In the genomic region with DNA sequence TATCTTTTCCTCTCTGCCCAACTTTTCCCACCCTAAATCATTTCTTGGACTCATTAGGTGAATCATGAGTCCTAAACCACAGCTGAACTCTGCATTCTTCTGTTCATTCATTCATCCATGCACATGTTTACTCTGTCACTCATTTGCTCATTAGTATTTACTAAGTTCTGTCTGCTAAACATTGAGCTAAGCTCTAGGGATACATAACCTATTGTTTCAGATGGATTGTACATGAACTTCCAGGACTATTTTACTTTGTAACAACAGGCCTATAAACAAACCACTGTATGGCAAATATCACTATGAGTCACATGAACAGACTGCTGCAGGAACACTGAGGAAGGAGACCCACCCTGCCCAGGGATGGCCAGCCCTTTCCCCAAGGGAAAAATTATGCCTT, we compare ENCODE assay signal across 11 cellular contexts. TPM values are rescaled to one million over a fixed set of nuclear protein-coding genes. Genes with fewer than 3 reads are reported as not detected.
DNase-seq lines count a peak whose midpoint lies in the region; ATAC-seq, FAIRE-seq and TF ChIP-seq lines count a peak whose summit lies in the region.
"Had no signal": no experiment of that assay in that cellular context is flagged by ENCODE, and none has a peak within 500 bp of the region (broad histone marks: within the 10 kb centered on the region; RNA-seq: fewer than 3 reads in every experiment).

No MANE protein-coding gene starts in this region.

- H3K27ac ChIP-seq in A549, result peak overlapping the region; percentile 35 to 65
- H3K27ac ChIP-seq: BLaER1 treated with 17β-estradiol and CSF1 and Interleukin-3, amounts not matched to agents 10 nM and 100 nM had no signal

- TF ChIP-seq CTCF in A549 (IDR thresholded peaks at IDR 0.05), result no peak

- no peak for TF ChIP-seq EP300 in A549 (IDR thresholded peaks at IDR 0.05)

- FAIRE-seq in A549 (lab: Jason Lieb, UNC), result peak; percentile 90

- H3K4me2 ChIP-seq in A549, result peak overlapping the region; percentile 55
- H3K4me2 ChIP-seq: BLaER1 treated with 17β-estradiol and CSF1 and Interleukin-3, amounts not matched to agents 10 nM and 100 nM had no signal

- DNase-seq in A549 (ENCODE audit: low read depth in 1 of 2, low spot score in 1 of 2), result peak; percentile 15 to 82
- DNase-seq in HT-29 (ENCODE audit: low spot score), result peak; percentile 70
- DNase-seq in brain pericyte (ENCODE audit: low read depth, low spot score), result peak; percentile 5
- DNase-seq in kidney tubule cell (ENCODE audit: low spot score), result peak; percentile 98
- no peak for DNase-seq in NCI-H1417 treated with DMSO at 0.1 percent for 48 hours (lab: John Stamatoyannopoulos, UW)
- no peak for DNase-seq in NCI-H2081 (lab: John Stamatoyannopoulos, UW)
- no peak for DNase-seq in NCI-H1436 treated with DMSO at 0.1 percent for 48 hours (lab: John Stamatoyannopoulos, UW)
- DNase-seq: NCI-H446, upper lobe of left lung had no signal

- ATAC-seq in A549 (peak; percentile 81 to 95), HG02870 (IDR thresholded peaks at IDR 0.05; ENCODE audit: unreplicated experiment) (no peak)

- POLR2A ChIA-PET in A549 (lab: Yijun Ruan, JAX), result interaction anchor here (1.0 kb wide), 1 partner anchor 115 kb away, joined by 3 read pairs; no protein-coding TSS in a partner anchor

- TF ChIP-seq RAD21 in A549 (conservative IDR thresholded peaks at IDR 0.05 in 1 of 2, IDR thresholded peaks at IDR 0.05 in 1 of 2), result no peak

- peaks cover 35% of the 10 kb centered on the region for H3K4me1 ChIP-seq in A549
- H3K4me1 ChIP-seq: BLaER1 treated with 17β-estradiol and CSF1 and Interleukin-3, amounts not matched to agents 10 nM and 100 nM had no signal

- CTCF ChIA-PET in A549 (lab: Yijun Ruan, JAX), result no interaction called here

- no peaks in the 10 kb centered on the region for H3K9me3 ChIP-seq in A549
- H3K9me3 ChIP-seq: BLaER1 treated with 17β-estradiol and CSF1 and Interleukin-3, amounts not matched to agents 10 nM and 100 nM; upper lobe of left lung had no signal

- H3K4me3 ChIP-seq in A549, result no peak overlapping the region
- H3K4me3 ChIP-seq: BLaER1 treated with 17β-estradiol and CSF1 and Interleukin-3, amounts not matched to agents 10 nM and 100 nM; upper lobe of left lung had no signal

- TF ChIP-seq POLR2A in A549 (IDR thresholded peaks at IDR 0.05; ENCODE audit: low read length), result no peak

TF ChIP-seq in A549, 52 proteins besides CTCF, POLR2A, EP300 and RAD21:
- TF ChIP-seq, protein P1, sequence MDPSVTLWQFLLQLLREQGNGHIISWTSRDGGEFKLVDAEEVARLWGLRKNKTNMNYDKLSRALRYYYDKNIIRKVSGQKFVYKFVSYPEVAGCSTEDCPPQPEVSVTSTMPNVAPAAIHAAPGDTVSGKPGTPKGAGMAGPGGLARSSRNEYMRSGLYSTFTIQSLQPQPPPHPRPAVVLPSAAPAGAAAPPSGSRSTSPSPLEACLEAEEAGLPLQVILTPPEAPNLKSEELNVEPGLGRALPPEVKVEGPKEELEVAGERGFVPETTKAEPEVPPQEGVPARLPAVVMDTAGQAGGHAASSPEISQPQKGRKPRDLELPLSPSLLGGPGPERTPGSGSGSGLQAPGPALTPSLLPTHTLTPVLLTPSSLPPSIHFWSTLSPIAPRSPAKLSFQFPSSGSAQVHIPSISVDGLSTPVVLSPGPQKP (IDR thresholded peaks at IDR 0.05; ENCODE audit: low read depth, low read length), result no peak
- no peak for TF ChIP-seq NR3C1 (IDR thresholded peaks at IDR 0.05)
- no peak for TF ChIP-seq FOSL2 (IDR thresholded peaks at IDR 0.05)
- TF ChIP-seq FOSL2 (CRISPR knock-in tag; IDR thresholded peaks at IDR 0.05), result peak; percentile 80
- peak; percentile 42; the same call in 1 of the 2 replicates for TF ChIP-seq JUNB (IDR thresholded peaks at IDR 0.05)
- peak; percentile 26; the same call in 1 of the 2 replicates for TF ChIP-seq USF2 (IDR thresholded peaks at IDR 0.05)
- TF ChIP-seq CEBPB (IDR thresholded peaks at IDR 0.05), result no peak
- TF ChIP-seq GATA3 (IDR thresholded peaks at IDR 0.05; ENCODE audit: borderline replicate concordance), result peak; percentile 44; the same call in 1 of the 2 replicates

RNA-seq across cellular contexts. Expression of gene DYNC2LI1, which starts 14.6 kb away (rescaled TPM):
- polyA plus RNA-seq in A549 (2011; rRNA removed) (33.5 and 44.3 TPM in 2 replicates), A549 (2017; fragmentation: RNase III; extraction: RNeasy Plus Mini Kit Qiagen cat#74134 plus additional on column Dnase treatment) (22.2 to 28.2 TPM (median 23.7 TPM) in 3 replicates)
- 7.9 and 8.8 TPM in 2 replicates for polyA plus RNA-seq in A549 (2012; cell fraction: cytosol; rRNA removed)
- polyA plus RNA-seq in A549 (2012; cell fraction: nucleus; rRNA removed), result 3.1 and 5.9 TPM in 2 replicates
- 6.5 and 6.7 TPM in 2 replicates for polyA minus RNA-seq in A549 (2011; rRNA and poly(A)+ RNA removed)
- total RNA-seq in HT-29 (2014; rRNA removed; shearing (Covaris generic)), result 6.5 and 9.7 TPM in 2 replicates

Comparison
In these comparisons a context has a peak if more than half of its experiments do, and no peak if none do; other contexts are left out.
1. DNase-seq: peak in A549 (2 of 2), HT-29 (single experiment), brain pericyte (single experiment) and kidney tubule cell (single experiment); none in NCI-H1417 treated with DMSO at 0.1 percent for 48 hours (single experiment), NCI-H2081 (0 of 2) and NCI-H1436 treated with DMSO at 0.1 percent for 48 hours (single experiment).